27 cellular contexts compared by ENCODE assay signal in genomic region chr14:31758941-31759340, GRCh38.
"Had no signal": no experiment of that assay in that cellular context is flagged by ENCODE, and none has a peak within 500 bp of the region (broad histone marks: within the 10 kb centered on the region; RNA-seq: fewer than 3 reads in every experiment).

No MANE protein-coding gene starts in this region.

- ATAC-seq: activated naive CD4-positive, alpha-beta T cell treated with anti-CD3 and anti-CD28 coated beads, Interleukin-2, amount 50 U/mL, for 72 hours; activated T-cell treated with anti-CD3 and anti-CD28 coated beads, Interleukin-2, amount 50 U/mL, for 72 hours; esophagus mucosa had no signal

- H3K27ac ChIP-seq: brain microvascular endothelial cell, coronary artery, dorsolateral prefrontal cortex had no signal

- H3K27me3 ChIP-seq: brain microvascular endothelial cell, dorsolateral prefrontal cortex had no signal

- H3K4me3 ChIP-seq: coronary artery, dorsolateral prefrontal cortex had no signal

- FAIRE-seq: astrocyte, bronchial epithelial cell had no signal

- DNase-seq: activated CD4-positive, alpha-beta memory T cell treated with anti-CD3 and anti-CD28 coated beads, Interleukin-2, amount 10 ng/mL, durations not matched to agents 7 days and 5 days; activated CD4-positive, alpha-beta T cell treated with anti-CD3 and anti-CD28 coated beads for 4 hours; activated CD4-positive, alpha-beta T cell treated with anti-CD3 and anti-CD28 coated beads, Interleukin-2, amount 10 ng/mL, durations not matched to agents 7 days and 5 days; activated CD4-positive, alpha-beta T cell treated with anti-CD3 and anti-CD28 coated beads, Interleukin-2, amount 50 U/mL, for 4 hours; activated CD4-positive, CD25-positive, alpha-beta regulatory T cell; activated CD4-positive, CD25-positive, alpha-beta regulatory T cell treated with anti-CD3 and anti-CD28 coated beads, Interleukin-2, amount 50 U/mL, for 72 hours; activated CD8-positive, alpha-beta memory T cell treated with anti-CD3 and anti-CD28 coated beads, Interleukin-2, amount 50 U/mL, for 48 hours; activated gamma-delta T cell; activated naive CD4-positive, alpha-beta T cell; activated naive CD4-positive, alpha-beta T cell treated with anti-CD3 and anti-CD28 coated beads, Interleukin-2, amount 10 ng/mL, durations not matched to agents 7 days and 5 days; activated naive CD8-positive, alpha-beta T cell treated with anti-CD3 and anti-CD28 coated beads, Interleukin-2, amount 10 ng/mL, durations not matched to agents 7 days and 5 days; activated T-cell treated with anti-CD3 and anti-CD28 coated beads for 4 hours; activated T-cell treated with anti-CD3 and anti-CD28 coated beads, Interleukin-2, amount 50 U/mL, for 24 hours; activated T-cell treated with anti-CD3 and anti-CD28 coated beads, Interleukin-2, amount 50 U/mL, for 72 hours; amniotic stem cell; anterior cingulate cortex; brain microvascular endothelial cell; dorsolateral prefrontal cortex; effector memory CD4-positive, alpha-beta T cell; endodermal cell; head of caudate nucleus; T-helper 2 cell had no signal

- H3K36me3 ChIP-seq: brain microvascular endothelial cell had no signal
